In genomic region chr15:71931261-71931660, GRCh38 we compare ENCODE assay signal across 1 cellular context.
TF ChIP-seq lines count a peak whose summit lies in the region.

No MANE protein-coding gene starts in this region.

TF ChIP-seq in HEK293, 187 proteins besides CTCF, POLR2A, EP300 and RAD21 (continued from another document):
- TF ChIP-seq, protein P1, sequence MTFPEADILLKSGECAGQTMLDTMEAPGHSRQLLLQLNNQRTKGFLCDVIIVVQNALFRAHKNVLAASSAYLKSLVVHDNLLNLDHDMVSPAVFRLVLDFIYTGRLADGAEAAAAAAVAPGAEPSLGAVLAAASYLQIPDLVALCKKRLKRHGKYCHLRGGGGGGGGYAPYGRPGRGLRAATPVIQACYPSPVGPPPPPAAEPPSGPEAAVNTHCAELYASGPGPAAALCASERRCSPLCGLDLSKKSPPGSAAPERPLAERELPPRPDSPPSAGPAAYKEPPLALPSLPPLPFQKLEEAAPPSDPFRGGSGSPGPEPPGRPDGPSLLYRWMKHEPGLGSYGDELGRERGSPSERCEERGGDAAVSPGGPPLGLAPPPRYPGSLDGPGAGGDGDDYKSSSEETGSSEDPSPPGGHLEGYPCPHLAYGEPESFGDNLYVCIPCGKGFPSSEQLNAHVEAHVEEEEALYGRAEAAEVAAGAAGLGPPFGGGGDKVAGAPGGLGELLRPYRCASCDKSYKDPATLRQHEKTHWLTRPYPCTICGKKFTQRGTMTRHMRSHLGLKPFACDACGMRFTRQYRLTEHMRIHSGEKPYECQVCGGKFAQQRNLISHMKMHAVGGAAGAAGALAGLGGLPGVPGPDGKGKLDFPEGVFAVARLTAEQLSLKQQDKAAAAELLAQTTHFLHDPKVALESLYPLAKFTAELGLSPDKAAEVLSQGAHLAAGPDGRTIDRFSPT (tag by site-specific recombination; IDR thresholded peaks at IDR 0.05): no peak
- TF ChIP-seq ZNF354C (tag by site-specific recombination; IDR thresholded peaks at IDR 0.05; ENCODE audit: borderline replicate concordance, low read depth) (no peak), PRDM1 (tag by site-specific recombination; IDR thresholded peaks at IDR 0.05) (no peak), ZNF707 (tag by site-specific recombination; IDR thresholded peaks at IDR 0.05) (no peak), ZNF791 (tag by site-specific recombination; IDR thresholded peaks at IDR 0.05) (peak; percentile 99), ZNF701 (tag by site-specific recombination; IDR thresholded peaks at IDR 0.05) (no peak), YY1 (tag by site-specific recombination; IDR thresholded peaks at IDR 0.05) (no peak), ZNF341 (tag by site-specific recombination; IDR thresholded peaks at IDR 0.05; ENCODE audit: low read depth) (no peak), ZNF626 (tag by site-specific recombination; IDR thresholded peaks at IDR 0.05) (0 out of 2 replicates have a peak, but pooled peaks have one; percentile 70), ZNF560 (tag by site-specific recombination; IDR thresholded peaks at IDR 0.05; ENCODE audit: borderline replicate concordance) (no peak), ZNF654 (tag by site-specific recombination; IDR thresholded peaks at IDR 0.05; ENCODE audit: low read depth) (no peak), ZNF114 (tag by site-specific recombination; IDR thresholded peaks at IDR 0.05) (no peak), FEZF1 (tag by site-specific recombination; IDR thresholded peaks at IDR 0.05) (no peak), ZNF23 (tag by site-specific recombination; IDR thresholded peaks at IDR 0.05; ENCODE audit: borderline replicate concordance) (no peak), ZNF391 (tag by site-specific recombination; IDR thresholded peaks at IDR 0.05; ENCODE audit: borderline replicate concordance, low read depth) (no peak), ZNF157 (tag by site-specific recombination; IDR thresholded peaks at IDR 0.05) (no peak), ZNF169 (tag by site-specific recombination; IDR thresholded peaks at IDR 0.05) (no peak), ZNF544 (tag by site-specific recombination; IDR thresholded peaks at IDR 0.05) (no peak), ZNF747 (tag by site-specific recombination; IDR thresholded peaks at IDR 0.05) (no peak), ZBTB21 (tag by site-specific recombination; IDR thresholded peaks at IDR 0.05) (no peak)
- TF ChIP-seq, protein P2, sequence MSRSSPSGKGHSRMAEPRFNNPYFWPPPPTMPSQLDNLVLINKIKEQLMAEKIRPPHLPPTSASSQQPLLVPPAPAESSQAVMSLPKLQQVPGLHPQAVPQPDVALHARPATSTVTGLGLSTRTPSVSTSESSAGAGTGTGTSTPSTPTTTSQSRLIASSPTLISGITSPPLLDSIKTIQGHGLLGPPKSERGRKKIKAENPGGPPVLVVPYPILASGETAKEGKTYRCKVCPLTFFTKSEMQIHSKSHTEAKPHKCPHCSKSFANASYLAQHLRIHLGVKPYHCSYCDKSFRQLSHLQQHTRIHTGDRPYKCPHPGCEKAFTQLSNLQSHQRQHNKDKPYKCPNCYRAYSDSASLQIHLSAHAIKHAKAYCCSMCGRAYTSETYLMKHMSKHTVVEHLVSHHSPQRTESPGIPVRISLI (tag by site-specific recombination; IDR thresholded peaks at IDR 0.05): no peak
- TF ChIP-seq, protein P3, sequence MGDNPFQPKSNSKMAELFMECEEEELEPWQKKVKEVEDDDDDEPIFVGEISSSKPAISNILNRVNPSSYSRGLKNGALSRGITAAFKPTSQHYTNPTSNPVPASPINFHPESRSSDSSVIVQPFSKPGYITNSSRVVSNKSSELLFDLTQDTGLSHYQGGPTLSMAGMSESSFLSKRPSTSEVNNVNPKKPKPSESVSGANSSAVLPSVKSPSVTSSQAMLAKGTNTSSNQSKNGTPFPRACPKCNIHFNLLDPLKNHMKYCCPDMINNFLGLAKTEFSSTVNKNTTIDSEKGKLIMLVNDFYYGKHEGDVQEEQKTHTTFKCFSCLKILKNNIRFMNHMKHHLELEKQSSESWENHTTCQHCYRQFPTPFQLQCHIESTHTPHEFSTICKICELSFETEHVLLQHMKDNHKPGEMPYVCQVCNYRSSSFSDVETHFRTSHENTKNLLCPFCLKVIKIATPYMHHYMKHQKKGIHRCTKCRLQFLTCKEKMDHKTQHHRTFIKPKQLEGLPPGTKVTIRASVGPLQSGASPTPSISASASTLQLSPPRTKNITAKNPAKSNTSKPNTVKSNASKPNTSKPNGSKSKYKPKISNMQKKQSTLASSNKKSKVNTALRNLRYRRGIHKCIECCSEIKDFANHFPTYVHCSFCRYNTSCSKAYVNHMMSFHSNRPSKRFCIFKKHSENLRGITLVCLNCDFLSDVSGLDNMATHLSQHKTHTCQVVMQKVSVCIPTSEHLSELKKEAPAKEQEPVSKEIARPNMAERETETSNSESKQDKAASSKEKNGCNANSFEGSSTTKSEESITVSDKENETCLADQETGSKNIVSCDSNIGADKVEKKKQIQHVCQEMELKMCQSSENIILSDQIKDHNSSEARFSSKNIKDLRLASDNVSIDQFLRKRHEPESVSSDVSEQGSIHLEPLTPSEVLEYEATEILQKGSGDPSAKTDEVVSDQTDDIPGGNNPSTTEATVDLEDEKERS (tag by site-specific recombination; IDR thresholded peaks at IDR 0.05): no peak
